Comparison of ENCODE assay signal across 1 cellular context in the genomic region with DNA sequence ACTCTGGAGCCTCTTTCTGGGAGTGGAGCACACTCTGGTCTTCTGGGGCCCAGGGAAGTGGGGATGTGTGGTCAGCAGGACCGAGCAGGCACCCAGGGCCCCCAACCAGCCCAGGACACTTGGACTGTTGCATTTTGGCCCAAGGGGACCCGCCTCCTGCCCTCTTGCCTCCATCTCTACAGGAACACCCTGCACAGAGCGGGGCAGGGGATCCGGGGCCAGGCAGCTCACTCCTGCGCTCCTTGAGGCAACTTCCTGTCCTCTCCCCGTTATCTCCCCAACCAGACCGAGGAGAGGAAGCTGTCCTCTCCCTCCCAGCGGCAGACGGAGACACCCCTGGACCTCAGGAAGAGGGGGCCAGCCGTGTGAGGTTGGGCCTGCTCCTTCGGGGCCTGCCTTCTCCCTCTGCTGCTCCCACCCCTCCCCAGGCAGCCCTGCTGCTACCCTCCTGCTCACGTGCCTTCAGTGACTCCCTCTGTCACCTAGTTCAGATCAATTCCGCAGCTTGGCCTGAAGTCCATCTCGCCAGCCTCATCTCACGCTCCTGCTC.
TF ChIP-seq lines count a peak whose summit lies in the region.

No MANE protein-coding gene starts in this region.

TF ChIP-seq in WTC11, 78 proteins besides CTCF, POLR2A, EP300 and RAD21 (continued from another document):
- TF ChIP-seq, protein P1, sequence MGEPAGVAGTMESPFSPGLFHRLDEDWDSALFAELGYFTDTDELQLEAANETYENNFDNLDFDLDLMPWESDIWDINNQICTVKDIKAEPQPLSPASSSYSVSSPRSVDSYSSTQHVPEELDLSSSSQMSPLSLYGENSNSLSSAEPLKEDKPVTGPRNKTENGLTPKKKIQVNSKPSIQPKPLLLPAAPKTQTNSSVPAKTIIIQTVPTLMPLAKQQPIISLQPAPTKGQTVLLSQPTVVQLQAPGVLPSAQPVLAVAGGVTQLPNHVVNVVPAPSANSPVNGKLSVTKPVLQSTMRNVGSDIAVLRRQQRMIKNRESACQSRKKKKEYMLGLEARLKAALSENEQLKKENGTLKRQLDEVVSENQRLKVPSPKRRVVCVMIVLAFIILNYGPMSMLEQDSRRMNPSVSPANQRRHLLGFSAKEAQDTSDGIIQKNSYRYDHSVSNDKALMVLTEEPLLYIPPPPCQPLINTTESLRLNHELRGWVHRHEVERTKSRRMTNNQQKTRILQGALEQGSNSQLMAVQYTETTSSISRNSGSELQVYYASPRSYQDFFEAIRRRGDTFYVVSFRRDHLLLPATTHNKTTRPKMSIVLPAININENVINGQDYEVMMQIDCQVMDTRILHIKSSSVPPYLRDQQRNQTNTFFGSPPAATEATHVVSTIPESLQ (CRISPR knock-in tag; IDR thresholded peaks at IDR 0.05) = no peak
- TF ChIP-seq, protein P2, sequence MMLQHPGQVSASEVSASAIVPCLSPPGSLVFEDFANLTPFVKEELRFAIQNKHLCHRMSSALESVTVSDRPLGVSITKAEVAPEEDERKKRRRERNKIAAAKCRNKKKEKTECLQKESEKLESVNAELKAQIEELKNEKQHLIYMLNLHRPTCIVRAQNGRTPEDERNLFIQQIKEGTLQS (CRISPR knock-in tag; conservative IDR thresholded peaks at IDR 0.05) = no peak
- no peak for TF ChIP-seq NR3C1 (CRISPR knock-in tag; conservative IDR thresholded peaks at IDR 0.05; ENCODE audit: low read depth)
- no peak for TF ChIP-seq EMX1 (CRISPR knock-in tag; IDR thresholded peaks at IDR 0.05)
- no peak for TF ChIP-seq IRF2 (CRISPR knock-in tag; IDR thresholded peaks at IDR 0.05; ENCODE audit: borderline replicate concordance, low read depth)
- TF ChIP-seq NR2C2 (CRISPR knock-in tag; IDR thresholded peaks at IDR 0.05) = no peak
- TF ChIP-seq, protein P3, sequence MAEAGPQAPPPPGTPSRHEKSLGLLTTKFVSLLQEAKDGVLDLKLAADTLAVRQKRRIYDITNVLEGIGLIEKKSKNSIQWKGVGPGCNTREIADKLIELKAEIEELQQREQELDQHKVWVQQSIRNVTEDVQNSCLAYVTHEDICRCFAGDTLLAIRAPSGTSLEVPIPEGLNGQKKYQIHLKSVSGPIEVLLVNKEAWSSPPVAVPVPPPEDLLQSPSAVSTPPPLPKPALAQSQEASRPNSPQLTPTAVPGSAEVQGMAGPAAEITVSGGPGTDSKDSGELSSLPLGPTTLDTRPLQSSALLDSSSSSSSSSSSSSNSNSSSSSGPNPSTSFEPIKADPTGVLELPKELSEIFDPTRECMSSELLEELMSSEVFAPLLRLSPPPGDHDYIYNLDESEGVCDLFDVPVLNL (CRISPR knock-in tag; IDR thresholded peaks at IDR 0.05; ENCODE audit: borderline replicate concordance, low read depth) = no peak
- TF ChIP-seq ZNF219 (CRISPR knock-in tag; IDR thresholded peaks at IDR 0.05; ENCODE audit: borderline replicate concordance) = no peak
- no peak for TF ChIP-seq JUN (CRISPR knock-in tag; IDR thresholded peaks at IDR 0.05)
- no peak for TF ChIP-seq TCF7 (CRISPR knock-in tag; IDR thresholded peaks at IDR 0.05; ENCODE audit: low read depth)
